ENCODE assay signal across 22 cellular contexts in genomic region chr1:11413907-11414495, GRCh38.
DNase-seq lines count a peak whose midpoint lies in the region; FAIRE-seq and TF ChIP-seq lines count a peak whose summit lies in the region.
"Had no signal": no experiment of that assay in that cellular context is flagged by ENCODE, and none has a peak within 500 bp of the region (broad histone marks: within the 10 kb centered on the region; RNA-seq: fewer than 3 reads in every experiment).

No MANE protein-coding gene starts in this region.

- H3K9me3 ChIP-seq in H1 (ENCODE audit: insufficient read depth in 2 of 2, low read depth in 1 of 2, low read length in 1 of 2) (0 out of 4 replicates have a peak, but pooled peaks cover 0 to 2% of the 10 kb centered on the region in 2 experiments), neural progenitor cell (ENCODE audit: low read depth) (no peaks in the 10 kb centered on the region)
- H3K9me3 ChIP-seq: vagina had no signal

- no peaks in the 10 kb centered on the region for H4K20me1 ChIP-seq in H1 (replicated peaks in 1 of 2; ENCODE audit: control insufficient read depth in 1 of 2, insufficient read depth in 2 of 2, low read length in 2 of 2)
- no peaks in the 10 kb centered on the region for H4K20me1 ChIP-seq in neural progenitor cell (ENCODE audit: low read depth)

- no peak overlapping the region for H2AK5ac ChIP-seq in H1 (ENCODE audit: low read depth, low read length)

- H3K79me1 ChIP-seq in H1 (ENCODE audit: low read depth, low read length), result no peaks in the 10 kb centered on the region

- peak overlapping the region; percentile 25 to 49; a peak in 3 of 4 replicates for H3K4me2 ChIP-seq in H1 (ENCODE audit: insufficient read depth in 1 of 2, low read depth in 2 of 2, low read length in 2 of 2)
- peak overlapping the region; percentile 66 for H3K4me2 ChIP-seq in neural progenitor cell

- H2BK12ac ChIP-seq in H1 (ENCODE audit: low read depth, low read length), result no peak overlapping the region

- WGBS in H1 (ENCODE audit: extremely low coverage in 1 of 2, insufficient coverage in 1 of 2, insufficient read length in 1 of 2, insufficient replicate concordance in 2 of 2, low coverage in 1 of 2, low lambda C conversion rate in 2 of 2, missing lambda C conversion rate in 1 of 2), 2 experiments, result 32% methylated on average over 6 of the region's 8 CpGs; no CpG with 5 or more reads in 1 of the 2 experiments

- POLR2A ChIA-PET in H1 (lab: Charles Lee; ENCODE audit: partially characterized antibody), result interaction anchor here (1.4 to 1.5 kb wide), 3 partner anchors 10 to 223 kb away, joined by 3 to 5 read pairs (median 4); no protein-coding TSS in a partner anchor

- H2BK20ac ChIP-seq in H1 (ENCODE audit: low read length), result no peak overlapping the region

- H3K4ac ChIP-seq in H1 (replicated peaks; ENCODE audit: insufficient read length, low read depth, low read length), result no peak overlapping the region

- H3K27me3 Mint-ChIP-seq in neural progenitor cell (ENCODE audit: insufficient read depth, low read depth), result peaks cover 7% of the 10 kb centered on the region
- H3K27me3 Mint-ChIP-seq in osteocyte (ENCODE audit: unreplicated experiment), result peaks cover 2% of the 10 kb centered on the region
- H3K27me3 Mint-ChIP-seq in activated T-helper 1 cell treated with anti-CD3 and anti-CD28 coated beads, Interleukin-12 subunit alpha, Interleukin-12 subunit beta, Interleukin-2, Interleukin-4 antibody, amounts not matched to agents 30 ng/mL and 10 ng/mL and 1 ng/mL, durations not matched to agents 14 hours and 24 hours and 36 hours (ENCODE audit: insufficient read depth), result no peaks in the 10 kb centered on the region

- no peak overlapping the region for H3K27ac ChIP-seq in H1 (ENCODE audit: low read depth, low read length)
- peak overlapping the region; percentile 32 for H3K27ac ChIP-seq in neural progenitor cell
- H3K27ac ChIP-seq: C4-2B, foreskin keratinocyte, vagina had no signal

- no peak overlapping the region for H4K91ac ChIP-seq in H1 (replicated peaks; ENCODE audit: insufficient read length, low read length)

- intact Hi-C loops in activated T-helper 1 cell treated with anti-CD3 and anti-CD28 coated beads, Interleukin-12 subunit alpha, Interleukin-12 subunit beta, Interleukin-2, Interleukin-4 antibody, amounts not matched to agents 30 ng/mL and 10 ng/mL and 1 ng/mL, durations not matched to agents 14 hours and 24 hours and 36 hours (cut with micrococcal nuclease), result no loop called here

- no peak for TF ChIP-seq EP300 in H1 (IDR thresholded peaks at IDR 0.05; ENCODE audit: borderline replicate concordance in 1 of 2, low read depth in 2 of 2, low read length in 2 of 2)

- peaks cover 28% of the 10 kb centered on the region for H3F3A ChIP-seq in neural progenitor cell (ENCODE audit: low read depth)

- no peak overlapping the region for H2BK15ac ChIP-seq in H1 (ENCODE audit: low read length)

- H3K9me3 Mint-ChIP-seq in neural progenitor cell (no peaks in the 10 kb centered on the region), osteocyte (ENCODE audit: unreplicated experiment) (no peaks in the 10 kb centered on the region)
- H3K9me3 Mint-ChIP-seq in activated T-helper 1 cell treated with anti-CD3 and anti-CD28 coated beads, Interleukin-12 subunit alpha, Interleukin-12 subunit beta, Interleukin-2, Interleukin-4 antibody, amounts not matched to agents 30 ng/mL and 10 ng/mL and 1 ng/mL, durations not matched to agents 14 hours and 24 hours and 36 hours, result peaks cover 2% of the 10 kb centered on the region

- peak overlapping the region; percentile 15; the same call in 1 of the 2 replicates for H3K18ac ChIP-seq in H1 (ENCODE audit: extremely low read depth, low read length)

- no peak overlapping the region for H3K56ac ChIP-seq in H1 (replicated peaks; ENCODE audit: insufficient read length, low read depth, low read length)

- no peaks in the 10 kb centered on the region for H3K23me2 ChIP-seq in H1 (ENCODE audit: low read depth, low read length)

- peak overlapping the region; percentile 83 for H3K27ac Mint-ChIP-seq in neural progenitor cell
- H3K27ac Mint-ChIP-seq in osteocyte (ENCODE audit: unreplicated experiment), result no peak overlapping the region
- no peak overlapping the region for H3K27ac Mint-ChIP-seq in activated T-helper 1 cell treated with anti-CD3 and anti-CD28 coated beads, Interleukin-12 subunit alpha, Interleukin-12 subunit beta, Interleukin-2, Interleukin-4 antibody, amounts not matched to agents 30 ng/mL and 10 ng/mL and 1 ng/mL, durations not matched to agents 14 hours and 24 hours and 36 hours

- no peak for TF ChIP-seq RAD21 in H1 (IDR thresholded peaks at IDR 0.05 in 1 of 2, conservative IDR thresholded peaks at IDR 0.05 in 1 of 2; ENCODE audit: low read depth in 2 of 2, low read length in 2 of 2)

- H3K9ac ChIP-seq in H1 (replicated peaks in 1 of 4; ENCODE audit: extremely low read depth in 1 of 4, low read depth in 3 of 4, low read length in 3 of 4) (no peak overlapping the region), neural progenitor cell (no peak overlapping the region)

- no peaks in the 10 kb centered on the region for H3K36me3 ChIP-seq in H1 (ENCODE audit: control insufficient read depth in 2 of 4, insufficient read depth in 4 of 4, low read length in 3 of 4)
- no peaks in the 10 kb centered on the region for H3K36me3 ChIP-seq in neural progenitor cell
- H3K36me3 ChIP-seq: vagina had no signal

- no peak overlapping the region; a peak in 1 of 8 replicates for H3K4me3 ChIP-seq in H1 (ENCODE audit: extremely low read depth in 1 of 4, insufficient read depth in 2 of 4, low read depth in 3 of 4, low read length in 4 of 4)
- peak overlapping the region; percentile 1 for H3K4me3 ChIP-seq in neural progenitor cell
- H3K4me3 ChIP-seq: vagina had no signal

- H3K14ac ChIP-seq in H1 (ENCODE audit: insufficient read length), result no peak overlapping the region

- no peak for TF ChIP-seq POLR2A in H1 (IDR thresholded peaks at IDR 0.05; ENCODE audit: control extremely low read depth in 1 of 2, low read depth in 2 of 2, low read length in 2 of 2)

- H3K4me3 Mint-ChIP-seq in neural progenitor cell (peak overlapping the region; percentile 2), osteocyte (ENCODE audit: unreplicated experiment) (no peak overlapping the region)
- H3K4me3 Mint-ChIP-seq in activated T-helper 1 cell treated with anti-CD3 and anti-CD28 coated beads, Interleukin-12 subunit alpha, Interleukin-12 subunit beta, Interleukin-2, Interleukin-4 antibody, amounts not matched to agents 30 ng/mL and 10 ng/mL and 1 ng/mL, durations not matched to agents 14 hours and 24 hours and 36 hours, result no peak overlapping the region

- CTCF ChIA-PET in H1 (lab: Charles Lee; ENCODE audit: partially characterized antibody), result interaction anchor here (0.6 to 1.6 kb wide), 7 partner anchors 14 to 232 kb away, joined by 3 to 4 read pairs (median 3); no protein-coding TSS in a partner anchor

- no peak overlapping the region; the same call in 1 of the 2 replicates for H2BK5ac ChIP-seq in H1 (ENCODE audit: low read depth, low read length)

- no peak for TF ChIP-seq CTCF in H1 (IDR thresholded peaks at IDR 0.05; ENCODE audit: control extremely low read depth in 1 of 3, insufficient read depth in 1 of 3, low read depth in 1 of 3, low read length in 3 of 3)
- no peak for TF ChIP-seq CTCF in neural progenitor cell (IDR thresholded peaks at IDR 0.05)
- TF ChIP-seq CTCF in osteocyte (IDR thresholded peaks at IDR 0.05), result no peak

- no peak overlapping the region for H3K23ac ChIP-seq in H1 (ENCODE audit: insufficient read length)

- H3K36me3 Mint-ChIP-seq in neural progenitor cell (no peaks in the 10 kb centered on the region), osteocyte (ENCODE audit: unreplicated experiment) (no peaks in the 10 kb centered on the region)
- H3K36me3 Mint-ChIP-seq in activated T-helper 1 cell treated with anti-CD3 and anti-CD28 coated beads, Interleukin-12 subunit alpha, Interleukin-12 subunit beta, Interleukin-2, Interleukin-4 antibody, amounts not matched to agents 30 ng/mL and 10 ng/mL and 1 ng/mL, durations not matched to agents 14 hours and 24 hours and 36 hours (ENCODE audit: low read depth), result no peaks in the 10 kb centered on the region

- peaks cover 46% of the 10 kb centered on the region for H3K4me1 Mint-ChIP-seq in neural progenitor cell
- no peaks in the 10 kb centered on the region for H3K4me1 Mint-ChIP-seq in osteocyte (ENCODE audit: unreplicated experiment)
- peaks cover 2% of the 10 kb centered on the region for H3K4me1 Mint-ChIP-seq in activated T-helper 1 cell treated with anti-CD3 and anti-CD28 coated beads, Interleukin-12 subunit alpha, Interleukin-12 subunit beta, Interleukin-2, Interleukin-4 antibody, amounts not matched to agents 30 ng/mL and 10 ng/mL and 1 ng/mL, durations not matched to agents 14 hours and 24 hours and 36 hours (ENCODE audit: low read depth)

- no peak overlapping the region for H2BK120ac ChIP-seq in H1 (replicated peaks; ENCODE audit: low read depth, low read length)

- no peak overlapping the region; the same call in 1 of the 2 replicates for H4K8ac ChIP-seq in H1 (ENCODE audit: extremely low read depth, insufficient read depth, low read length)

- FAIRE-seq in H1 (lab: Jason Lieb, UNC), result no peak

- peaks cover 2 to 16% (median 8%) of the 10 kb centered on the region in 4 experiments; a peak in 6 of 7 replicates for H3K4me1 ChIP-seq in H1 (replicated peaks in 1 of 4; ENCODE audit: control insufficient read depth in 3 of 4, insufficient read depth in 4 of 4, low read length in 3 of 4)
- peaks cover 15% of the 10 kb centered on the region for H3K4me1 ChIP-seq in neural progenitor cell
- H3K4me1 ChIP-seq: foreskin keratinocyte, vagina had no signal

- H3K27me3 ChIP-seq in H1 (replicated peaks in 1 of 4; ENCODE audit: control insufficient read depth in 3 of 4, extremely low read depth in 1 of 4, insufficient read depth in 3 of 4, low read length in 3 of 4), result no peaks in the 10 kb centered on the region; a peak in 1 of 7 replicates
- no peaks in the 10 kb centered on the region for H3K27me3 ChIP-seq in neural progenitor cell
- H3K27me3 ChIP-seq: vagina had no signal

- DNase-seq in NCI-H1436 (lab: John Stamatoyannopoulos, UW), result peak; percentile 65
- DNase-seq in NCI-H1436 treated with DMSO at 0.1 percent for 48 hours (lab: John Stamatoyannopoulos, UW), result no peak
- peak; percentile 90 for DNase-seq in NCI-H2171 (lab: John Stamatoyannopoulos, UW)
- DNase-seq in H1 (ENCODE audit: low read depth in 1 of 2, low spot score in 2 of 2), result no peak
- peak; percentile 85 for DNase-seq in neural progenitor cell (ENCODE audit: low spot score)
- DNase-seq in osteocyte (ENCODE audit: extremely low spot score, unreplicated experiment), result no peak
- no peak for DNase-seq in activated T-helper 1 cell treated with anti-CD3 and anti-CD28 coated beads, Interleukin-12 subunit alpha, Interleukin-12 subunit beta, Interleukin-2, Interleukin-4 antibody, amounts not matched to agents 30 ng/mL and 10 ng/mL and 1 ng/mL, durations not matched to agents 14 hours and 24 hours and 36 hours (ENCODE audit: low spot score)
- DNase-seq in pons (ENCODE audit: low spot score), result no peak
- DNase-seq: activated CD4-positive, alpha-beta T cell treated with anti-CD3 and anti-CD28 coated beads, Interleukin-2, amount 50 U/mL, for 1 hour; activated naive CD4-positive, alpha-beta T cell treated with Interleukin-2 at 50 U/mL for 16 hours; activated T-cell treated with anti-CD3 and anti-CD28 coated beads for 4 hours; DMS53; foreskin keratinocyte; Karpas-422; NCI-H1048; NCI-H510A treated with DMSO at 0.1 percent for 48 hours; OCI-M1; Right ventricle myocardium superior; stimulated activated CD8-positive, alpha-beta memory T cell treated with anti-CD3 and anti-CD28 coated beads, Interleukin-4, amount 100 ng/mL, for 48 hours; T-helper 1 cell had no signal

- H3K79me2 ChIP-seq in H1 (ENCODE audit: control insufficient read depth in 1 of 2, insufficient read depth in 2 of 2, low read length in 2 of 2) (no peaks in the 10 kb centered on the region), neural progenitor cell (ENCODE audit: low read depth) (no peaks in the 10 kb centered on the region)

- H2AFZ ChIP-seq in H1 (ENCODE audit: low read length), result no peak overlapping the region
- H2AFZ ChIP-seq in neural progenitor cell (replicated peaks), result peak overlapping the region; percentile 35

- peak overlapping the region; percentile 11 for H4K5ac ChIP-seq in H1 (ENCODE audit: insufficient read length, low read depth, low read length)

Comparison
In these comparisons a context has a peak if more than half of its experiments do, and no peak if none do; other contexts are left out.
1. DNase-seq: peak in NCI-H1436 (single experiment), NCI-H2171 (single experiment) and neural progenitor cell (single experiment); none in NCI-H1436 treated with DMSO at 0.1 percent for 48 hours (single experiment), H1 (0 of 2), osteocyte (single experiment), activated T-helper 1 cell treated with anti-CD3 and anti-CD28 coated beads, Interleukin-12 subunit alpha, Interleukin-12 subunit beta, Interleukin-2, Interleukin-4 antibody, amounts not matched to agents 30 ng/mL and 10 ng/mL and 1 ng/mL, durations not matched to agents 14 hours and 24 hours and 36 hours (single experiment) and pons (single experiment).